In the genomic region with DNA sequence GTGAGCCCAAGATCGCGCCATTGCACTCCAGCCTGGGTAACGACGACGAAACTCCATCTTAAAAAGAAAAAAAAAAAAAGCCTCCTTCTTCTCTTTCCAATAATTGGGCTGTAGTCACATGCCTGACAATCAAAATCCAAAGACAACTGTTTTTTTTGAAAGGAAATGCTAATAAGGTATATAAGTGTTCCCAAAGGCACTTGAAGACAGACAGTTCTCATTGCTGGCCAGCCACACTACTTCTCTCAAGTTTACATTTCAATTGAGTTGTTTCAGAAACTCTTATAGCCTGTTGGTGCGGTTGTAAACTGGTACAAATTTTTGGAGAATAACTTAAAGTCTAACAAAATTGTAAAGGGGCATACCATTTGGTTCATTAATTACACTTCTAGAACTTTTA, we compare ENCODE assay signal across 23 cellular contexts.
"Had no signal": no experiment of that assay in that cellular context is flagged by ENCODE, and none has a peak within 500 bp of the region (broad histone marks: within the 10 kb centered on the region; RNA-seq: fewer than 3 reads in every experiment).

No MANE protein-coding gene starts in this region.

- H3K27me3 Mint-ChIP-seq: activated CD4-positive, alpha-beta T cell treated with anti-CD3 and anti-CD28 coated beads, Interleukin-2, amount 10 ng/mL, durations not matched to agents 7 days and 5 days; activated CD8-positive, alpha-beta T cell treated with anti-CD3 and anti-CD28 coated beads for 36 hours; naive thymus-derived CD8-positive, alpha-beta T cell; progenitor cell of endocrine pancreas had no signal

- H3K27ac ChIP-seq: esophagus muscularis mucosa, sigmoid colon, thyroid gland had no signal

- H3K4me3 ChIP-seq: esophagus muscularis mucosa, sigmoid colon, smooth muscle cell, thyroid gland had no signal

- H3K4me3 Mint-ChIP-seq: activated CD4-positive, alpha-beta T cell treated with anti-CD3 and anti-CD28 coated beads, Interleukin-2, amount 10 ng/mL, durations not matched to agents 7 days and 5 days; activated CD8-positive, alpha-beta T cell treated with anti-CD3 and anti-CD28 coated beads for 36 hours; activated T-helper 1 cell treated with anti-CD3 and anti-CD28 coated beads, Interleukin-12 subunit alpha, Interleukin-12 subunit beta, Interleukin-2, Interleukin-4 antibody, amounts not matched to agents 30 ng/mL and 10 ng/mL and 1 ng/mL, durations not matched to agents 14 hours and 24 hours and 36 hours; mesothelial cell of epicardium; naive thymus-derived CD8-positive, alpha-beta T cell; T-helper 1 cell treated with Interleukin-12 subunit alpha and Interleukin-12 subunit beta and Interleukin-4 antibody, amounts not matched to agents 30 μg/mL and 1 μg/mL, for 36 hours had no signal

- H3K9me3 Mint-ChIP-seq: activated CD4-positive, alpha-beta T cell treated with anti-CD3 and anti-CD28 coated beads, Interleukin-2, amount 10 ng/mL, durations not matched to agents 7 days and 5 days; activated CD8-positive, alpha-beta T cell treated with anti-CD3 and anti-CD28 coated beads for 36 hours; activated T-helper 1 cell treated with anti-CD3 and anti-CD28 coated beads, Interleukin-12 subunit alpha, Interleukin-12 subunit beta, Interleukin-2, Interleukin-4 antibody, amounts not matched to agents 30 ng/mL and 10 ng/mL and 1 ng/mL, durations not matched to agents 14 hours and 24 hours and 36 hours; mesothelial cell of epicardium; naive thymus-derived CD8-positive, alpha-beta T cell; T-helper 1 cell treated with Interleukin-12 subunit alpha and Interleukin-12 subunit beta and Interleukin-4 antibody, amounts not matched to agents 30 μg/mL and 1 μg/mL, for 36 hours had no signal

- H3K27ac Mint-ChIP-seq: activated CD4-positive, alpha-beta T cell treated with anti-CD3 and anti-CD28 coated beads, Interleukin-2, amount 10 ng/mL, durations not matched to agents 7 days and 5 days; activated T-helper 1 cell treated with anti-CD3 and anti-CD28 coated beads, Interleukin-12 subunit alpha, Interleukin-12 subunit beta, Interleukin-2, Interleukin-4 antibody, amounts not matched to agents 30 ng/mL and 10 ng/mL and 1 ng/mL, durations not matched to agents 14 hours and 24 hours and 36 hours; T-helper 1 cell treated with Interleukin-12 subunit alpha and Interleukin-12 subunit beta and Interleukin-4 antibody, amounts not matched to agents 30 μg/mL and 1 μg/mL, for 36 hours had no signal

- H3K9me3 ChIP-seq: esophagus muscularis mucosa, sigmoid colon, thyroid gland had no signal

- H3K27me3 ChIP-seq: esophagus muscularis mucosa, sigmoid colon, thyroid gland had no signal

- FAIRE-seq: frontal cortex had no signal

- H3K4me1 Mint-ChIP-seq: mesothelial cell of epicardium had no signal

- ATAC-seq: activated CD8-positive, alpha-beta T cell treated with anti-CD3 and anti-CD28 coated beads for 36 hours; left ventricle myocardium superior; naive thymus-derived CD8-positive, alpha-beta T cell had no signal

- DNase-seq: activated CD4-positive, alpha-beta T cell treated with anti-CD3 and anti-CD28 coated beads, Interleukin-2, amount 10 ng/mL, durations not matched to agents 7 days and 5 days; activated CD4-positive, CD25-positive, alpha-beta regulatory T cell; activated CD8-positive, alpha-beta T cell treated with anti-CD3 and anti-CD28 coated beads for 36 hours; activated gamma-delta T cell; dermis blood vessel endothelial cell; effector CD8-positive, alpha-beta T cell; hippocampal formation; left ventricle myocardium superior; mammary epithelial cell; naive thymus-derived CD8-positive, alpha-beta T cell; retina; sigmoid colon; stimulated activated CD4-positive, alpha-beta T cell treated with anti-CD3 and anti-CD28 coated beads, Interleukin-2, amount 100 ng/mL, for 48 hours; stimulated activated naive CD4-positive, alpha-beta T cell treated with Interleukin-2 at 50 U/mL for 16 hours; substantia nigra; thyroid gland had no signal

- H3K36me3 ChIP-seq: thyroid gland had no signal

- H3K4me2 ChIP-seq: smooth muscle cell had no signal
